ENCODE assay signal across 18 cellular contexts in genomic region chr3:58184309-58184981, GRCh38. TPM values are rescaled to one million over a fixed set of nuclear protein-coding genes. Genes with fewer than 3 reads are reported as not detected.
"Had no signal": no experiment of that assay in that cellular context is flagged by ENCODE, and none has a peak within 500 bp of the region (broad histone marks: within the 10 kb centered on the region; RNA-seq: fewer than 3 reads in every experiment).

No MANE protein-coding gene starts in this region.

- H2AFZ ChIP-seq: hepatocyte had no signal

- H3K36me3 Mint-ChIP-seq: naive B cell had no signal

- H3K4me3 Mint-ChIP-seq: naive B cell, nephron progenitor cell had no signal

- H3K9me3 ChIP-seq: neutrophil, right atrium auricular region had no signal

- H3K9me3 Mint-ChIP-seq: naive B cell, nephron progenitor cell had no signal

- ATAC-seq: left colon had no signal

- DNase-seq: cortex of kidney; effector CD8-positive, alpha-beta T cell; foreskin melanocyte; head of caudate nucleus; left colon; mesendoderm; naive B cell; nephron progenitor cell; small intestine; stimulated activated CD4-positive, alpha-beta T cell treated with anti-CD3 and anti-CD28 coated beads, Interleukin-2, amount 100 ng/mL, for 48 hours; stimulated activated naive CD4-positive, alpha-beta T cell treated with Interleukin-2 at 50 U/mL for 16 hours; trophoblast cell had no signal

- H3K36me3 ChIP-seq: neutrophil, right atrium auricular region had no signal

- H3K4me3 ChIP-seq: dorsolateral prefrontal cortex, hepatocyte, right atrium auricular region had no signal

- FAIRE-seq: small intestine had no signal

- H3K79me2 ChIP-seq: hepatocyte had no signal

- H3K27ac Mint-ChIP-seq: nephron progenitor cell had no signal

- H3K27ac ChIP-seq: dorsolateral prefrontal cortex, hepatocyte, neutrophil, right atrium auricular region had no signal

- H3K27me3 Mint-ChIP-seq: naive B cell had no signal

- H3K27me3 ChIP-seq: dorsolateral prefrontal cortex, hepatocyte, neutrophil, right atrium auricular region had no signal

- H3K4me2 ChIP-seq: hepatocyte had no signal

RNA-seq across cellular contexts. Expression of gene DNASE1L3, which starts 26.3 kb away (rescaled TPM):
- total RNA-seq: kidney epithelial cell, osteocyte had no signal
